Comparison of ENCODE assay signal across 16 cellular contexts in genomic region chr1:14980801-14981200, GRCh38.
DNase-seq lines count a peak whose midpoint lies in the region; ATAC-seq, FAIRE-seq and TF ChIP-seq lines count a peak whose summit lies in the region.
"Had no signal": no experiment of that assay in that cellular context is flagged by ENCODE, and none has a peak within 500 bp of the region (broad histone marks: within the 10 kb centered on the region; RNA-seq: fewer than 3 reads in every experiment).

No MANE protein-coding gene starts in this region.

- H3K9me2 ChIP-seq in PC-9 (ENCODE audit: insufficient read depth): no peaks in the 10 kb centered on the region

- H3F3A ChIP-seq in PC-9 (ENCODE audit: insufficient read depth, low read depth): no peaks in the 10 kb centered on the region

- H3K4me2 ChIP-seq in HepG2 (ENCODE audit: low read depth, low read length) (no peak overlapping the region), PC-9 (no peak overlapping the region)

- POLR2A ChIA-PET in HepG2 (lab: Yijun Ruan, JAX): no interaction called here
- POLR2A ChIA-PET in PC-9 (lab: Charles Lee; ENCODE audit: unreplicated experiment): no interaction called here

- no peaks in the 10 kb centered on the region for H3K36me3 ChIP-seq in liver (ENCODE audit: control insufficient read depth in 4 of 4, insufficient read depth in 3 of 4, low read depth in 1 of 4, low read length in 3 of 4)
- peaks cover 0 to 22% of the 10 kb centered on the region in 2 experiments; a peak in 2 of 5 replicates for H3K36me3 ChIP-seq in HepG2 (replicated peaks in 1 of 2; ENCODE audit: control insufficient read depth in 1 of 2, insufficient read depth in 2 of 2, low read length in 2 of 2)
- no peaks in the 10 kb centered on the region for H3K36me3 ChIP-seq in PC-9 (ENCODE audit: low read depth)
- H3K36me3 ChIP-seq: MG63 had no signal

- H3K27ac Mint-ChIP-seq in endothelial cell (ENCODE audit: unreplicated experiment) (peak overlapping the region; percentile 78), neural crest cell (ENCODE audit: unreplicated experiment) (no peak overlapping the region)
- H3K27ac Mint-ChIP-seq: natural killer cell treated with Interleukin-12 subunit alpha and Interleukin-12 subunit beta and Interleukin-15 and Interleukin-18, amount 100 ng/mL, for 72 hours had no signal

- H3K4me3 Mint-ChIP-seq in endothelial cell (ENCODE audit: unreplicated experiment): peak overlapping the region; percentile 79
- peak overlapping the region; percentile 57 for H3K4me3 Mint-ChIP-seq in neural crest cell
- H3K4me3 Mint-ChIP-seq: natural killer cell treated with Interleukin-12 subunit alpha and Interleukin-12 subunit beta and Interleukin-15 and Interleukin-18, amount 100 ng/mL, for 72 hours had no signal

- DNase-seq in HepG2 (ENCODE audit: low spot score): no peak
- DNase-seq in endothelial cell (ENCODE audit: low spot score): peak; percentile 16
- DNase-seq in neural crest cell (ENCODE audit: low read depth, low spot score): no peak
- no peak for DNase-seq in PC-9
- DNase-seq in erythroblast (lab: John Stamatoyannopoulos, UW): no peak
- DNase-seq in SW 1271 (lab: John Stamatoyannopoulos, UW): no peak
- DNase-seq: activated CD4-positive, CD25-positive, alpha-beta regulatory T cell; activated T-cell treated with anti-CD3 and anti-CD28 coated beads for 4 hours; effector memory CD4-positive, alpha-beta T cell; MG63; NCI-H2107; stimulated activated CD4-positive, alpha-beta T cell treated with anti-CD3 and anti-CD28 coated beads, Interleukin-12 subunit alpha, Interleukin-12 subunit beta, amount 100 ng/mL, for 4 hours had no signal

- H3K36me3 Mint-ChIP-seq in endothelial cell (ENCODE audit: low read depth, unreplicated experiment) (peaks cover 4% of the 10 kb centered on the region), neural crest cell (ENCODE audit: low read depth) (no peaks in the 10 kb centered on the region)
- H3K36me3 Mint-ChIP-seq: natural killer cell treated with Interleukin-12 subunit alpha and Interleukin-12 subunit beta and Interleukin-15 and Interleukin-18, amount 100 ng/mL, for 72 hours had no signal

- TF ChIP-seq RAD21 in liver (IDR thresholded peaks at IDR 0.05) (no peak), HepG2 (CRISPR knock-in tag; IDR thresholded peaks at IDR 0.05) (no peak)

- no peak for TF ChIP-seq POLR2A in HepG2 (IDR thresholded peaks at IDR 0.05; ENCODE audit: insufficient read depth in 1 of 2, low read depth in 2 of 2, low read length in 2 of 2)
- no peak for TF ChIP-seq POLR2A in erythroblast (IDR thresholded peaks at IDR 0.05; ENCODE audit: low read length)

- in situ Hi-C loops in HepG2 (cut with HindIII; ENCODE audit: extremely low pct_ligation_motif_present, low pct_unique_long_range_greater_than_20kb): no loop called here

- H2AFZ ChIP-seq in HepG2 (ENCODE audit: low read length) (no peak overlapping the region), PC-9 (no peak overlapping the region)

- no peak for FAIRE-seq in HepG2 (lab: Jason Lieb, UNC)
- FAIRE-seq: D721Med had no signal

- TF ChIP-seq CTCF in liver (IDR thresholded peaks at IDR 0.05; ENCODE audit: low read depth, low read length, missing input control): no peak
- no peak for TF ChIP-seq CTCF in HepG2 (CRISPR knock-in tag; IDR thresholded peaks at IDR 0.05)
- no peak for TF ChIP-seq CTCF in endothelial cell (IDR thresholded peaks at IDR 0.05; ENCODE audit: unreplicated experiment)
- TF ChIP-seq CTCF in neural crest cell (conservative IDR thresholded peaks at IDR 0.05): no peak
- no peak for TF ChIP-seq CTCF in PC-9 (conservative IDR thresholded peaks at IDR 0.05)

- H3K4me1 Mint-ChIP-seq in endothelial cell (ENCODE audit: unreplicated experiment) (peaks cover 17% of the 10 kb centered on the region), neural crest cell (peaks cover 20% of the 10 kb centered on the region)

- H3K27ac ChIP-seq in liver (ENCODE audit: low read depth in 1 of 2, low read length in 2 of 2) (peak overlapping the region; percentile 3 to 19), HepG2 (ENCODE audit: extremely low read length, insufficient read depth, low read length) (no peak overlapping the region), PC-9 (no peak overlapping the region)

- H3K4me1 ChIP-seq in liver (ENCODE audit: control insufficient read depth in 4 of 4, insufficient read depth in 4 of 4, low read length in 3 of 4): no peaks in the 10 kb centered on the region
- no peaks in the 10 kb centered on the region for H3K4me1 ChIP-seq in HepG2 (ENCODE audit: insufficient read depth, low read length)
- H3K4me1 ChIP-seq in PC-9 (replicated peaks; ENCODE audit: insufficient read depth): no peaks in the 10 kb centered on the region

- H4K20me1 ChIP-seq in HepG2 (ENCODE audit: insufficient read depth, low read length): no peaks in the 10 kb centered on the region
- H4K20me1 ChIP-seq in PC-9 (ENCODE audit: insufficient read depth): no peaks in the 10 kb centered on the region

- BruUV-seq in HepG2 (replicated peaks; lab: Mats Ljungman, UMichigan) (no TSS peak), PC-9 (replicated peaks; lab: Mats Ljungman, UMichigan) (no TSS peak)

- H3K9me3 ChIP-seq in liver (ENCODE audit: control insufficient read depth in 4 of 4, low read length in 3 of 4) (no peaks in the 10 kb centered on the region), HepG2 (ENCODE audit: low read length) (no peaks in the 10 kb centered on the region), PC-9 (ENCODE audit: insufficient read depth, low read depth) (no peaks in the 10 kb centered on the region)
- H3K9me3 ChIP-seq: MG63 had no signal

- WGBS in liver: 67% methylated on average over 10 of the region's 10 CpGs
- WGBS in HepG2 (ENCODE audit: low lambda C conversion rate): 86% methylated on average over 10 of the region's 10 CpGs

- H3K27me3 ChIP-seq in liver (ENCODE audit: control insufficient read depth in 4 of 4, insufficient read depth in 4 of 4, low read length in 3 of 4) (no peaks in the 10 kb centered on the region), HepG2 (ENCODE audit: control insufficient read depth in 1 of 2, insufficient read depth in 2 of 2, low read length in 2 of 2) (no peaks in the 10 kb centered on the region), PC-9 (ENCODE audit: insufficient read depth, low read depth) (no peaks in the 10 kb centered on the region)
- H3K27me3 ChIP-seq: MG63 had no signal

- H3K79me2 ChIP-seq in HepG2 (ENCODE audit: insufficient read depth, low read length) (no peaks in the 10 kb centered on the region), PC-9 (ENCODE audit: low read depth) (no peaks in the 10 kb centered on the region)

- H3K4me3 ChIP-seq in liver (ENCODE audit: low read depth in 1 of 3, low read length in 3 of 3) (no peak overlapping the region), HepG2 (replicated peaks in 1 of 3; ENCODE audit: insufficient read depth in 1 of 3, low read depth in 2 of 3, low read length in 3 of 3) (no peak overlapping the region), PC-9 (no peak overlapping the region)
- H3K4me3 ChIP-seq: MG63 had no signal

- intact Hi-C loops in HepG2 (cut with micrococcal nuclease; ENCODE audit: unreplicated experiment): no loop called here
- intact Hi-C loops in PC-9 (cut with micrococcal nuclease; ENCODE audit: unreplicated experiment): no loop called here

- H3K9ac ChIP-seq in liver (ENCODE audit: low read depth in 1 of 2, low read length in 2 of 2): no peak overlapping the region
- no peak overlapping the region for H3K9ac ChIP-seq in HepG2 (ENCODE audit: insufficient read depth, low read depth, low read length)

- peaks cover 8% of the 10 kb centered on the region for H3K27me3 Mint-ChIP-seq in endothelial cell (ENCODE audit: unreplicated experiment)
- no peaks in the 10 kb centered on the region for H3K27me3 Mint-ChIP-seq in neural crest cell (ENCODE audit: low read depth)

- no peaks in the 10 kb centered on the region for H3K9me3 Mint-ChIP-seq in endothelial cell (ENCODE audit: unreplicated experiment)
- H3K9me3 Mint-ChIP-seq in neural crest cell: no peaks in the 10 kb centered on the region
- H3K9me3 Mint-ChIP-seq: natural killer cell treated with Interleukin-12 subunit alpha and Interleukin-12 subunit beta and Interleukin-15 and Interleukin-18, amount 100 ng/mL, for 72 hours had no signal

- TF ChIP-seq EP300 in HepG2 (IDR thresholded peaks at IDR 0.05; ENCODE audit: low read depth in 2 of 2, low read length in 2 of 2): no peak
- no peak for TF ChIP-seq EP300 in HepG2 (CRISPR knock-in tag; IDR thresholded peaks at IDR 0.05; ENCODE audit: borderline replicate concordance)

- ATAC-seq in HepG2: no peak
- no peak for ATAC-seq in GM21515 (IDR thresholded peaks at IDR 0.05; ENCODE audit: unreplicated experiment)

- CTCF ChIA-PET in HepG2 (lab: Yijun Ruan, JAX; ENCODE audit: low intra/inter-chr PET ratio, low total read pairs) (no interaction called here), PC-9 (lab: Charles Lee) (no interaction called here)

TF ChIP-seq in liver, 16 proteins besides CTCF, POLR2A, EP300 and RAD21:
- TF ChIP-seq NR2F2 (IDR thresholded peaks at IDR 0.05): peak; percentile 25
- no peak for TF ChIP-seq EGR1 (IDR thresholded peaks at IDR 0.05; ENCODE audit: low read depth in 2 of 2)

TF ChIP-seq in HepG2, 621 proteins besides CTCF, POLR2A, EP300 and RAD21 (continues in another document):
- TF ChIP-seq ZGPAT (CRISPR knock-in tag; IDR thresholded peaks at IDR 0.05) (no peak), NR2F6 (IDR thresholded peaks at IDR 0.05) (no peak), NR2F6 (CRISPR knock-in tag; IDR thresholded peaks at IDR 0.05) (no peak), SMAD1 (CRISPR knock-in tag; IDR thresholded peaks at IDR 0.05; ENCODE audit: borderline replicate concordance, low read depth) (no peak), GPN1 (CRISPR knock-in tag; IDR thresholded peaks at IDR 0.05; ENCODE audit: borderline replicate concordance) (no peak), SMARCC2 (IDR thresholded peaks at IDR 0.05) (no peak)

Comparison
In these comparisons a context has a peak if more than half of its experiments do, and no peak if none do; other contexts are left out.
1. H3K27ac ChIP-seq: peak in liver (2 of 2); none in HepG2 (single experiment) and PC-9 (single experiment).